ENCODE assay signal across 8 cellular contexts in genomic region chr11:123511037-123511870, GRCh38.
DNase-seq lines count a peak whose midpoint lies in the region; ATAC-seq and TF ChIP-seq lines count a peak whose summit lies in the region.

No MANE protein-coding gene starts in this region.

- H3K9me3 ChIP-seq in SU-DHL-6 (ENCODE audit: insufficient read depth, low read length) = no peaks in the 10 kb centered on the region
- no peaks in the 10 kb centered on the region for H3K9me3 ChIP-seq in cardiac muscle cell (ENCODE audit: low read depth)
- H3K9me3 ChIP-seq in prostate gland = no peaks in the 10 kb centered on the region

- H3K27ac ChIP-seq in SU-DHL-6 (ENCODE audit: low read depth, low read length) = no peak overlapping the region
- no peak overlapping the region for H3K27ac ChIP-seq in cardiac muscle cell
- no peak overlapping the region for H3K27ac ChIP-seq in prostate gland

- H4K20me1 ChIP-seq in SU-DHL-6 (ENCODE audit: low read depth, low read length) = no peaks in the 10 kb centered on the region

- no peak overlapping the region for H3K9ac ChIP-seq in SU-DHL-6 (ENCODE audit: low read length)

- H2AFZ ChIP-seq in SU-DHL-6 (ENCODE audit: low read depth, low read length, severe bottlenecking) = no peak overlapping the region

- intact Hi-C loops in prostate gland (cut with DNase I) = loop anchor here (2.0 kb wide), 1 partner anchor 68 kb away; no protein-coding TSS in a partner anchor

- H3K4me3 ChIP-seq in SU-DHL-6 (ENCODE audit: insufficient read depth, low read length, poor library complexity, severe bottlenecking) (no peak overlapping the region), cardiac muscle cell (no peak overlapping the region), prostate gland (no peak overlapping the region)

- POLR2A ChIA-PET in GM10248 (lab: Yijun Ruan, JAX) = interaction anchor here (0.7 kb wide), 1 partner anchor 18 kb away, joined by 3 read pairs; no protein-coding TSS in a partner anchor

- H3K36me3 ChIP-seq in SU-DHL-6 (ENCODE audit: low read length) = no peaks in the 10 kb centered on the region
- no peaks in the 10 kb centered on the region for H3K36me3 ChIP-seq in cardiac muscle cell
- no peaks in the 10 kb centered on the region for H3K36me3 ChIP-seq in prostate gland

- ATAC-seq in HG02571 (IDR thresholded peaks at IDR 0.05; ENCODE audit: unreplicated experiment) (peak; percentile 87), GM21447 (IDR thresholded peaks at IDR 0.05; ENCODE audit: unreplicated experiment) (no peak)

- H3K27me3 ChIP-seq in SU-DHL-6 (ENCODE audit: low read length) = no peaks in the 10 kb centered on the region
- H3K27me3 ChIP-seq in cardiac muscle cell = no peaks in the 10 kb centered on the region
- H3K27me3 ChIP-seq in prostate gland (replicated peaks; ENCODE audit: insufficient read depth) = no peaks in the 10 kb centered on the region

- no peak for TF ChIP-seq POLR2A in prostate gland (IDR thresholded peaks at IDR 0.05)

- peaks cover 4% of the 10 kb centered on the region for H3K4me1 ChIP-seq in cardiac muscle cell (ENCODE audit: low read depth)
- no peaks in the 10 kb centered on the region for H3K4me1 ChIP-seq in prostate gland (replicated peaks)

- peak; percentile 79 for DNase-seq in GM10248 (ENCODE audit: extremely low spot score)
- peak; percentile 94 for DNase-seq in NCI-H1092 treated with DMSO at 0.1 percent for 48 hours (lab: John Stamatoyannopoulos, UW)
- DNase-seq in activated naive CD8-positive, alpha-beta T cell treated with anti-CD3 and anti-CD28 coated beads, Interleukin-2, amount 50 U/mL, for 16 hours (ENCODE audit: low read depth, low spot score) = peak; percentile 27
- peak; percentile 93 to 95 for DNase-seq in cardiac muscle cell (ENCODE audit: low read depth in 1 of 2, low spot score in 1 of 2)
- peak; percentile 74 for DNase-seq in prostate gland (ENCODE audit: low spot score)

- no peaks in the 10 kb centered on the region; the same call in 1 of the 2 replicates for H3K79me2 ChIP-seq in SU-DHL-6 (ENCODE audit: insufficient read depth, low read length)

- TF ChIP-seq CTCF in GM10248 (IDR thresholded peaks at IDR 0.05; ENCODE audit: control extremely low read depth, extremely low read depth, low read depth, missing control alignments) (peak; percentile 83), SU-DHL-6 (IDR thresholded peaks at IDR 0.05; ENCODE audit: insufficient read depth, low read length, poor library complexity, severe bottlenecking) (peak; percentile 87), cardiac muscle cell (IDR thresholded peaks at IDR 0.05; ENCODE audit: low read depth, low read length) (peak; percentile 92), prostate gland (IDR thresholded peaks at IDR 0.05) (peak; percentile 41 to 75 (median 68))

- CTCF ChIA-PET in GM10248 (lab: Yijun Ruan, JAX) = interaction anchor here (0.6 to 4.7 kb wide), 33 partner anchors 9 to 250 kb away, joined by 3 to 47 read pairs (median 5); no protein-coding TSS in a partner anchor

- no peaks in the 10 kb centered on the region for H3K9me2 ChIP-seq in SU-DHL-6 (replicated peaks; ENCODE audit: insufficient read depth, low read length)

- no peaks in the 10 kb centered on the region for H3F3A ChIP-seq in SU-DHL-6 (ENCODE audit: insufficient read depth)

- no peak overlapping the region for H3K4me2 ChIP-seq in SU-DHL-6 (ENCODE audit: low read depth, low read length, poor library complexity, severe bottlenecking)

- 12% methylated on average over 14 of the region's 14 CpGs for WGBS in prostate gland

Comparison
In these comparisons a context has a peak if more than half of its experiments do, and no peak if none do; other contexts are left out.
1. DNase-seq: peak in every context shown above with its lines; median percentile 94 in NCI-H1092 treated with DMSO at 0.1 percent for 48 hours; 94 in cardiac muscle cell; 79 in GM10248; 74 in prostate gland; 27 in activated naive CD8-positive, alpha-beta T cell treated with anti-CD3 and anti-CD28 coated beads, Interleukin-2, amount 50 U/mL, for 16 hours.